1 cellular context compared by ENCODE assay signal in the genomic region with DNA sequence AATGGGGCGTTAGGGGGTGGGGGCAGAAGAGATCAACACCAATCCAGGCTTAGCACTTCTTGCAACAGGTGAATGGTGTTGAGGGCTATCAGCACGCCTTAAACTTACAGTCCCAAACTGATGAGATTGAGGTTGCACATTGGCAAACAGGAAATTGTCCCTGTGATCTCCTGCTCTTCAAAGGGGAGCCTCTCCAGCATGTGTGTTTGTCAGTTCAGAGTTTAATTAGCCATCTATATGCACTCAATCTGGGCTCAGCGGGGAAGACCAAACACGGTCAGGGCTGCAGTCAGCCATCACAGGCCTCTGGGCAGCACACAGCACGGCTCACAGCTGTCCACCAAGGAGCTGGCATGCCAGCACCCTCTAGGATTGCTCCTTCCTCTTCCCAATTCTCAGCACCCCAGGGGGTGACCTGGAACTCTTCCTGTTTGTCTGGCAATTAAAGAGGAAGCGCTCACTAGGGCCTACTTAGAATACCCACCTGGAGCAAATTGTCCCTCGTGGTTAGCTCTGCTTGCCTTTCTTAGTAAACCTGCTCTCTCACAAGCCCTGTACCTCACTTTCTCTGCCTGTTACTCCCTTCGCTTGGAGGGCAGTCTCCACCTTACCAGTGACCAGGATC.
A peak's percentile ranks its signal among the peaks of the same experiment; 100 is the strongest.
TF ChIP-seq lines count a peak whose summit lies in the region.

No MANE protein-coding gene starts in this region.

TF ChIP-seq in HepG2, 621 proteins besides CTCF, POLR2A, EP300 and RAD21 (continued from another document and continues in another):
- 0 out of 2 replicates have a peak, but pooled peaks have one; percentile 36 for TF ChIP-seq ELF3 (CRISPR knock-in tag; IDR thresholded peaks at IDR 0.05)
- no peak for TF ChIP-seq YEATS4 (CRISPR knock-in tag; IDR thresholded peaks at IDR 0.05; ENCODE audit: borderline replicate concordance)
- peak; percentile 74; the same call in 1 of the 2 replicates for TF ChIP-seq TRIM24 (CRISPR knock-in tag; IDR thresholded peaks at IDR 0.05)
- TF ChIP-seq ZNF619 (CRISPR knock-in tag; IDR thresholded peaks at IDR 0.05) = 0 out of 2 replicates have a peak, but pooled peaks have one; percentile 28
- 0 out of 2 replicates have a peak, but pooled peaks have one; percentile 20 for TF ChIP-seq NR2C2 (CRISPR knock-in tag; IDR thresholded peaks at IDR 0.05; ENCODE audit: borderline replicate concordance)
- TF ChIP-seq, protein P1, sequence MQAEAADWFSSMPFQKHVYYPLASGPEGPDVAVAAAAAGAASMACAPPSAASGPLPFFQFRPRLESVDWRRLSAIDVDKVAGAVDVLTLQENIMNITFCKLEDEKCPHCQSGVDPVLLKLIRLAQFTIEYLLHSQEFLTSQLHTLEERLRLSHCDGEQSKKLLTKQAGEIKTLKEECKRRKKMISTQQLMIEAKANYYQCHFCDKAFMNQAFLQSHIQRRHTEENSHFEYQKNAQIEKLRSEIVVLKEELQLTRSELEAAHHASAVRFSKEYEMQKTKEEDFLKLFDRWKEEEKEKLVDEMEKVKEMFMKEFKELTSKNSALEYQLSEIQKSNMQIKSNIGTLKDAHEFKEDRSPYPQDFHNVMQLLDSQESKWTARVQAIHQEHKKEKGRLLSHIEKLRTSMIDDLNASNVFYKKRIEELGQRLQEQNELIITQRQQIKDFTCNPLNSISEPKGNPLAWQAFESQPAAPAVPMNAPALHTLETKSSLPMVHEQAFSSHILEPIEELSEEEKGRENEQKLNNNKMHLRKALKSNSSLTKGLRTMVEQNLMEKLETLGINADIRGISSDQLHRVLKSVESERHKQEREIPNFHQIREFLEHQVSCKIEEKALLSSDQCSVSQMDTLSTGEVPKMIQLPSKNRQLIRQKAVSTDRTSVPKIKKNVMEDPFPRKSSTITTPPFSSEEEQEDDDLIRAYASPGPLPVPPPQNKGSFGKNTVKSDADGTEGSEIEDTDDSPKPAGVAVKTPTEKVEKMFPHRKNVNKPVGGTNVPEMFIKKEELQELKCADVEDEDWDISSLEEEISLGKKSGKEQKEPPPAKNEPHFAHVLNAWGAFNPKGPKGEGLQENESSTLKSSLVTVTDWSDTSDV (CRISPR knock-in tag; IDR thresholded peaks at IDR 0.05) = no peak
- TF ChIP-seq ZSCAN20 (CRISPR knock-in tag; IDR thresholded peaks at IDR 0.05; ENCODE audit: borderline replicate concordance) = no peak
- TF ChIP-seq, protein P2, sequence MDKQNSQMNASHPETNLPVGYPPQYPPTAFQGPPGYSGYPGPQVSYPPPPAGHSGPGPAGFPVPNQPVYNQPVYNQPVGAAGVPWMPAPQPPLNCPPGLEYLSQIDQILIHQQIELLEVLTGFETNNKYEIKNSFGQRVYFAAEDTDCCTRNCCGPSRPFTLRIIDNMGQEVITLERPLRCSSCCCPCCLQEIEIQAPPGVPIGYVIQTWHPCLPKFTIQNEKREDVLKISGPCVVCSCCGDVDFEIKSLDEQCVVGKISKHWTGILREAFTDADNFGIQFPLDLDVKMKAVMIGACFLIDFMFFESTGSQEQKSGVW (CRISPR knock-in tag; IDR thresholded peaks at IDR 0.05; ENCODE audit: borderline replicate concordance) = no peak
- no peak for TF ChIP-seq CEBPB (IDR thresholded peaks at IDR 0.05; ENCODE audit: borderline replicate concordance, low read depth, low read length)
- TF ChIP-seq, protein P3, sequence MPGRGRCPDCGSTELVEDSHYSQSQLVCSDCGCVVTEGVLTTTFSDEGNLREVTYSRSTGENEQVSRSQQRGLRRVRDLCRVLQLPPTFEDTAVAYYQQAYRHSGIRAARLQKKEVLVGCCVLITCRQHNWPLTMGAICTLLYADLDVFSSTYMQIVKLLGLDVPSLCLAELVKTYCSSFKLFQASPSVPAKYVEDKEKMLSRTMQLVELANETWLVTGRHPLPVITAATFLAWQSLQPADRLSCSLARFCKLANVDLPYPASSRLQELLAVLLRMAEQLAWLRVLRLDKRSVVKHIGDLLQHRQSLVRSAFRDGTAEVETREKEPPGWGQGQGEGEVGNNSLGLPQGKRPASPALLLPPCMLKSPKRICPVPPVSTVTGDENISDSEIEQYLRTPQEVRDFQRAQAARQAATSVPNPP (CRISPR knock-in tag; IDR thresholded peaks at IDR 0.05) = 0 out of 2 replicates have a peak, but pooled peaks have one; percentile 25
- TF ChIP-seq ARID2 (CRISPR knock-in tag; IDR thresholded peaks at IDR 0.05; ENCODE audit: borderline replicate concordance) = no peak
- no peak for TF ChIP-seq KDM4B (CRISPR knock-in tag; IDR thresholded peaks at IDR 0.05)
- peak; percentile 12; the same call in 1 of the 2 replicates for TF ChIP-seq BHLHE40 (IDR thresholded peaks at IDR 0.05; ENCODE audit: low read length)
- TF ChIP-seq SPEN (CRISPR knock-in tag; IDR thresholded peaks at IDR 0.05; ENCODE audit: low read depth) = peak; percentile 32; the same call in 1 of the 2 replicates
- no peak for TF ChIP-seq RARA (CRISPR knock-in tag; IDR thresholded peaks at IDR 0.05)
- TF ChIP-seq, protein P4, sequence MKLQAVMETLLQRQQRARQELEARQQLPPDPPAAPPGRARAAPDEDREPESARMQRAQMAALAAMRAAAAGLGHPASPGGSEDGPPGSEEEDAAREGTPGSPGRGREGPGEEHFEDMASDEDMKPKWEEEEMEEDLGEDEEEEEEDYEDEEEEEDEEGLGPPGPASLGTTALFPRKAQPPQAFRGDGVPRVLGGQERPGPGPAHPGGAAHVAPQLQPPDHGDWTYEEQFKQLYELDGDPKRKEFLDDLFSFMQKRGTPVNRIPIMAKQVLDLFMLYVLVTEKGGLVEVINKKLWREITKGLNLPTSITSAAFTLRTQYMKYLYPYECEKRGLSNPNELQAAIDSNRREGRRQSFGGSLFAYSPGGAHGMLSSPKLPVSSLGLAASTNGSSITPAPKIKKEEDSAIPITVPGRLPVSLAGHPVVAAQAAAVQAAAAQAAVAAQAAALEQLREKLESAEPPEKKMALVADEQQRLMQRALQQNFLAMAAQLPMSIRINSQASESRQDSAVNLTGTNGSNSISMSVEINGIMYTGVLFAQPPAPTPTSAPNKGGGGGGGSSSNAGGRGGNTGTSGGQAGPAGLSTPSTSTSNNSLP (IDR thresholded peaks at IDR 0.05; ENCODE audit: low read depth, low read length) = peak; percentile 32; the same call in 1 of the 2 replicates
- TF ChIP-seq HNF4G (IDR thresholded peaks at IDR 0.05; ENCODE audit: borderline replicate concordance, low read depth, low read length) = 0 out of 2 replicates have a peak, but pooled peaks have one; percentile 9
- no peak for TF ChIP-seq HNF4G (CRISPR knock-in tag; IDR thresholded peaks at IDR 0.05; ENCODE audit: borderline replicate concordance, low read depth)
- peak; percentile 20; the same call in 1 of the 2 replicates for TF ChIP-seq FOXA3 (CRISPR knock-in tag; IDR thresholded peaks at IDR 0.05)
- peak; percentile 94 for TF ChIP-seq MIXL1 (CRISPR knock-in tag; IDR thresholded peaks at IDR 0.05)
- peak; percentile 30; the same call in 1 of the 2 replicates for TF ChIP-seq TARDBP (CRISPR knock-in tag; IDR thresholded peaks at IDR 0.05)
- TF ChIP-seq ZNF609 (CRISPR knock-in tag; IDR thresholded peaks at IDR 0.05; ENCODE audit: borderline replicate concordance) = peak; percentile 86
- TF ChIP-seq, protein P5, sequence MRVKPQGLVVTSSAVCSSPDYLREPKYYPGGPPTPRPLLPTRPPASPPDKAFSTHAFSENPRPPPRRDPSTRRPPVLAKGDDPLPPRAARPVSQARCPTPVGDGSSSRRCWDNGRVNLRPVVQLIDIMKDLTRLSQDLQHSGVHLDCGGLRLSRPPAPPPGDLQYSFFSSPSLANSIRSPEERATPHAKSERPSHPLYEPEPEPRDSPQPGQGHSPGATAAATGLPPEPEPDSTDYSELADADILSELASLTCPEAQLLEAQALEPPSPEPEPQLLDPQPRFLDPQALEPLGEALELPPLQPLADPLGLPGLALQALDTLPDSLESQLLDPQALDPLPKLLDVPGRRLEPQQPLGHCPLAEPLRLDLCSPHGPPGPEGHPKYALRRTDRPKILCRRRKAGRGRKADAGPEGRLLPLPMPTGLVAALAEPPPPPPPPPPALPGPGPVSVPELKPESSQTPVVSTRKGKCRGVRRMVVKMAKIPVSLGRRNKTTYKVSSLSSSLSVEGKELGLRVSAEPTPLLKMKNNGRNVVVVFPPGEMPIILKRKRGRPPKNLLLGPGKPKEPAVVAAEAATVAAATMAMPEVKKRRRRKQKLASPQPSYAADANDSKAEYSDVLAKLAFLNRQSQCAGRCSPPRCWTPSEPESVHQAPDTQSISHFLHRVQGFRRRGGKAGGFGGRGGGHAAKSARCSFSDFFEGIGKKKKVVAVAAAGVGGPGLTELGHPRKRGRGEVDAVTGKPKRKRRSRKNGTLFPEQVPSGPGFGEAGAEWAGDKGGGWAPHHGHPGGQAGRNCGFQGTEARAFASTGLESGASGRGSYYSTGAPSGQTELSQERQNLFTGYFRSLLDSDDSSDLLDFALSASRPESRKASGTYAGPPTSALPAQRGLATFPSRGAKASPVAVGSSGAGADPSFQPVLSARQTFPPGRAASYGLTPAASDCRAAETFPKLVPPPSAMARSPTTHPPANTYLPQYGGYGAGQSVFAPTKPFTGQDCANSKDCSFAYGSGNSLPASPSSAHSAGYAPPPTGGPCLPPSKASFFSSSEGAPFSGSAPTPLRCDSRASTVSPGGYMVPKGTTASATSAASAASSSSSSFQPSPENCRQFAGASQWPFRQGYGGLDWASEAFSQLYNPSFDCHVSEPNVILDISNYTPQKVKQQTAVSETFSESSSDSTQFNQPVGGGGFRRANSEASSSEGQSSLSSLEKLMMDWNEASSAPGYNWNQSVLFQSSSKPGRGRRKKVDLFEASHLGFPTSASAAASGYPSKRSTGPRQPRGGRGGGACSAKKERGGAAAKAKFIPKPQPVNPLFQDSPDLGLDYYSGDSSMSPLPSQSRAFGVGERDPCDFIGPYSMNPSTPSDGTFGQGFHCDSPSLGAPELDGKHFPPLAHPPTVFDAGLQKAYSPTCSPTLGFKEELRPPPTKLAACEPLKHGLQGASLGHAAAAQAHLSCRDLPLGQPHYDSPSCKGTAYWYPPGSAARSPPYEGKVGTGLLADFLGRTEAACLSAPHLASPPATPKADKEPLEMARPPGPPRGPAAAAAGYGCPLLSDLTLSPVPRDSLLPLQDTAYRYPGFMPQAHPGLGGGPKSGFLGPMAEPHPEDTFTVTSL (CRISPR knock-in tag; IDR thresholded peaks at IDR 0.05; ENCODE audit: borderline replicate concordance) = peak; percentile 25; the same call in 1 of the 2 replicates
- peak; percentile 81 for TF ChIP-seq PAXIP1 (CRISPR knock-in tag; conservative IDR thresholded peaks at IDR 0.05)
- TF ChIP-seq ZNF607 (CRISPR knock-in tag; IDR thresholded peaks at IDR 0.05; ENCODE audit: borderline replicate concordance) = no peak
- no peak for TF ChIP-seq ATF3 (CRISPR knock-in tag; IDR thresholded peaks at IDR 0.05)
- peak; percentile 99 for TF ChIP-seq ZNF792 (CRISPR knock-in tag; IDR thresholded peaks at IDR 0.05)
- TF ChIP-seq SALL1 (CRISPR knock-in tag; IDR thresholded peaks at IDR 0.05) = peak; percentile 32
- peak; percentile 69 for TF ChIP-seq HNF4A (CRISPR knock-in tag; IDR thresholded peaks at IDR 0.05)
- no peak for TF ChIP-seq POLR2AphosphoS5 (IDR thresholded peaks at IDR 0.05; ENCODE audit: low read depth, low read length)
